Comparison of ENCODE assay signal across 9 cellular contexts in genomic region chr15:70826634-70827033, GRCh38. TPM values are rescaled to one million over a fixed set of nuclear protein-coding genes. Genes with fewer than 3 reads are reported as not detected.
DNase-seq lines count a peak whose midpoint lies in the region; ATAC-seq and TF ChIP-seq lines count a peak whose summit lies in the region.
"Had no signal": no experiment of that assay in that cellular context is flagged by ENCODE, and none has a peak within 500 bp of the region (broad histone marks: within the 10 kb centered on the region; RNA-seq: fewer than 3 reads in every experiment).

No MANE protein-coding gene starts in this region.

- POLR2A ChIA-PET in HEK293T (lab: Yijun Ruan, JAX), result no interaction called here

- intact Hi-C loops in testis (cut with DNase I; ENCODE audit: low total_unique reads), result no loop called here

- H3K4me3 ChIP-seq in DND-41 (ENCODE audit: low read depth in 1 of 2, low read length in 2 of 2), result no peak overlapping the region
- H3K4me3 ChIP-seq in osteoblast (ENCODE audit: insufficient read depth, low read length), result no peak overlapping the region
- no peak overlapping the region for H3K4me3 ChIP-seq in testis

- CTCF ChIA-PET in HEK293T (lab: Yijun Ruan, JAX), result interaction anchor here (0.7 to 2.8 kb wide), 3 partner anchors 12 to 75 kb away, joined by 4 to 34 read pairs (median 7); no protein-coding TSS in a partner anchor

- WGBS in testis, 2 donors, result 59 to 63% methylated on average over 3 of the region's 3 CpGs

- no peaks in the 10 kb centered on the region for H3K9me3 ChIP-seq in DND-41 (ENCODE audit: insufficient read depth, low read length, severe bottlenecking)
- no peaks in the 10 kb centered on the region for H3K9me3 ChIP-seq in osteoblast (ENCODE audit: low read depth, low read length)
- no peaks in the 10 kb centered on the region for H3K9me3 ChIP-seq in testis

- TF ChIP-seq POLR2A in testis (IDR thresholded peaks at IDR 0.05), result no peak

- ATAC-seq in DND-41 (ENCODE audit: insufficient read depth, low read depth) (no peak), esophagus mucosa (peak; percentile 85), GM21381 (IDR thresholded peaks at IDR 0.05; ENCODE audit: unreplicated experiment) (no peak)

- H3K36me3 ChIP-seq in DND-41 (ENCODE audit: insufficient read depth, low read length) (no peaks in the 10 kb centered on the region), osteoblast (ENCODE audit: insufficient read depth, low read length) (peaks cover 12% of the 10 kb centered on the region), testis (ENCODE audit: low read depth, missing control alignments) (no peaks in the 10 kb centered on the region)

- no peak overlapping the region for H3K9ac ChIP-seq in DND-41 (ENCODE audit: low read depth, low read length)

- H4K20me1 ChIP-seq in DND-41 (ENCODE audit: insufficient read depth, low read length), result no peaks in the 10 kb centered on the region
- peaks cover 3% of the 10 kb centered on the region for H4K20me1 ChIP-seq in osteoblast (ENCODE audit: insufficient read depth, low read length)

- H3K4me1 ChIP-seq in DND-41 (ENCODE audit: insufficient read depth, low read length) (peaks cover 12% of the 10 kb centered on the region), osteoblast (ENCODE audit: insufficient read depth, low read length) (peaks cover 22% of the 10 kb centered on the region), testis (peaks cover 3% of the 10 kb centered on the region)

- TF ChIP-seq CTCF in DND-41 (IDR thresholded peaks at IDR 0.05; ENCODE audit: borderline replicate concordance, extremely low read depth, low read length, poor library complexity, severe bottlenecking) (no peak), osteoblast (IDR thresholded peaks at IDR 0.05; ENCODE audit: extremely low read depth, low read depth, low read length) (no peak), testis (IDR thresholded peaks at IDR 0.05) (no peak)

- no peak overlapping the region; the same call in 1 of the 2 replicates for H3K4me2 ChIP-seq in DND-41 (ENCODE audit: insufficient read depth, low read length)
- H3K4me2 ChIP-seq in osteoblast (ENCODE audit: insufficient read depth, low read length), result peak overlapping the region; percentile 55

- H3K27me3 ChIP-seq in DND-41 (ENCODE audit: insufficient read depth, low read length, poor library complexity), result no peaks in the 10 kb centered on the region
- no peaks in the 10 kb centered on the region for H3K27me3 ChIP-seq in osteoblast (ENCODE audit: insufficient read depth, low read length)
- no peaks in the 10 kb centered on the region for H3K27me3 ChIP-seq in testis

- no peak overlapping the region; the same call in 1 of the 2 replicates for H3K27ac ChIP-seq in DND-41 (ENCODE audit: low read length)
- peak overlapping the region; percentile 48 for H3K27ac ChIP-seq in osteoblast (ENCODE audit: low read depth, low read length)
- no peak overlapping the region for H3K27ac ChIP-seq in testis

- H3K79me2 ChIP-seq in DND-41 (ENCODE audit: insufficient read depth, low read length) (no peaks in the 10 kb centered on the region), osteoblast (ENCODE audit: insufficient read depth, low read length) (peaks cover 18% of the 10 kb centered on the region)

- DNase-seq in DND-41, result no peak
- DNase-seq in OCI-M1 (lab: John Stamatoyannopoulos, UW), result peak; percentile 72
- peak; percentile 88 for DNase-seq in osteoblast (ENCODE audit: insufficient read length, low spot score, missing footprints)
- DNase-seq in testis, result no peak
- DNase-seq in HEK293T (ENCODE audit: extremely low spot score), result no peak
- DNase-seq in 8988T, result no peak
- DNase-seq: GDM1 had no signal

- H2AFZ ChIP-seq in DND-41 (ENCODE audit: low read depth, low read length), result peak overlapping the region; percentile 39; the same call in 1 of the 2 replicates
- H2AFZ ChIP-seq in osteoblast (ENCODE audit: low read length), result peak overlapping the region; percentile 38

TF ChIP-seq in HEK293T, 16 proteins besides CTCF, POLR2A, EP300 and RAD21:
- no peak for TF ChIP-seq SUZ12 (IDR thresholded peaks at IDR 0.05)
- TF ChIP-seq SP1 (IDR thresholded peaks at IDR 0.05), result no peak

RNA-seq across cellular contexts. Expression of gene LARP6, which starts 27.3 kb away (rescaled TPM):
- total RNA-seq in esophagus mucosa (1.4 TPM), osteoblast (76.0 and 77.4 TPM in 2 replicates), testis (10 to 100 TPM; 49.6 to 57.1 TPM)
- 105 TPM for polyA plus RNA-seq in testis (ENCODE audit: insufficient read depth, low read depth, low replicate concordance)

Comparison
In these comparisons a context has a peak if more than half of its experiments do, and no peak if none do; other contexts are left out.
1. DNase-seq: peak in OCI-M1 (single experiment) and osteoblast (single experiment); none in DND-41 (single experiment), testis (single experiment), HEK293T (single experiment) and 8988T (single experiment).
2. RNA of gene LARP6, which starts 27.3 kb away (total RNA-seq): 76.0 to 77.4 TPM in osteoblast and 49.6 to 57.1 TPM in testis; 1.4 TPM in esophagus mucosa (single experiment); every median in the first group is over 10 times any median in the second.